Comparison of ENCODE assay signal across 10 cellular contexts in the genomic region with DNA sequence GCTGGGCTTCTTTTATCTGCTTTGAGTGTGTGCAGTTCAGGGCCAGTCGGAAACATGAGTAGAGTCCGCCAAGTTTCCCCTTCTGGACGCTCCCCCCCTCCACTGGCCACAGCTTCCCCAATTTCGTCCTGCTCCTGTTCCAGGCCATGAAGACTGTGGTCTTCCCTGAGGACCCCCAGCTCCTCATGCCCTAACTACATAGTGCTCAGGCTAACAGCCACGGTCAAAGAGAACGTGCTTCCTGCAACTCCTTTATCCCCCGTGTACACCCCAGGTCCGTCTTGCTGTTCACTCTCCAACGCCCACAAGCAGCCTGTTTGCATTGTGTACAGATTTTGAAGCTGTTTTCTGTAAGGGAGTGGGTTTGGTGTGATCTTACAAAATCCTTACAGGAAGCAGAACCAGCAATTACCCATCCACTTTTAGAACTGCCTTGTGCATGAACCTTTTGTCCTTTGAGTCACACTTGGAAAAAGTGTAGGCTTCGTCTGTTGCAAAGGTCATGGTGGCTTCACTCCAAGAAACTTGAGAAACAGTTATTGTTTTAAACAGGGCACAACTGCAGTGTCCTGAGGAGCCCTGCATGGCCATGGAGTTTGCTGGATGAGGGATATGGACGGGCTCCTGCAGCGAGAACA.
DNase-seq lines count a peak whose midpoint lies in the region; ATAC-seq and TF ChIP-seq lines count a peak whose summit lies in the region.
"Had no signal": no experiment of that assay in that cellular context is flagged by ENCODE, and none has a peak within 500 bp of the region (broad histone marks: within the 10 kb centered on the region; RNA-seq: fewer than 3 reads in every experiment).

No MANE protein-coding gene starts in this region.

- DNase-seq in MG63 (peak; percentile 21), cardiac fibroblast (ENCODE audit: low read depth in 2 of 2) (peak; percentile 78 to 94), left kidney (ENCODE audit: low read depth, low spot score) (peak; percentile 39), stromal cell of bone marrow (ENCODE audit: low read depth) (peak; percentile 78), SW 1271 (lab: John Stamatoyannopoulos, UW) (no peak)
- DNase-seq: activated naive CD4-positive, alpha-beta T cell; NCI-H82; WERI-Rb-1 had no signal

- H3K36me3 ChIP-seq in MG63, result no peaks in the 10 kb centered on the region
- H3K36me3 ChIP-seq: WERI-Rb-1 had no signal

- TF ChIP-seq CTCF in cardiac fibroblast (IDR thresholded peaks at IDR 0.05; ENCODE audit: low read depth, low read length), result no peak

- H3K27me3 ChIP-seq in MG63, result no peaks in the 10 kb centered on the region

- no peak for ATAC-seq in SK-N-SH treated with all-trans-retinoic acid at 6 μM for 48 hours
- no peak for ATAC-seq in HG03196 (IDR thresholded peaks at IDR 0.05; ENCODE audit: unreplicated experiment)

- H3K9me3 ChIP-seq in MG63, result peaks cover 20% of the 10 kb centered on the region

- H3K4me3 ChIP-seq in MG63, result no peak overlapping the region
- H3K4me3 ChIP-seq in cardiac fibroblast (replicated peaks in 1 of 2; ENCODE audit: low read depth in 2 of 2, low read length in 2 of 2), result no peak overlapping the region

TF ChIP-seq in SK-N-SH treated with all-trans-retinoic acid at 6 μM for 48 hours, 23 proteins besides CTCF, POLR2A, EP300 and RAD21:
- TF ChIP-seq ESRRG (CRISPR knock-in tag; IDR thresholded peaks at IDR 0.05) (no peak), ZFP3 (CRISPR knock-in tag; IDR thresholded peaks at IDR 0.05) (no peak), ZNF565 (CRISPR knock-in tag; conservative IDR thresholded peaks at IDR 0.05; ENCODE audit: low read depth) (no peak), GLIS3 (CRISPR knock-in tag; IDR thresholded peaks at IDR 0.05) (no peak), ZNF8 (CRISPR knock-in tag; IDR thresholded peaks at IDR 0.05) (no peak), CSDC2 (CRISPR knock-in tag; IDR thresholded peaks at IDR 0.05) (no peak), ARNTL (CRISPR knock-in tag; IDR thresholded peaks at IDR 0.05; ENCODE audit: borderline replicate concordance, low read depth) (no peak), TCF4 (CRISPR knock-in tag; IDR thresholded peaks at IDR 0.05; ENCODE audit: borderline replicate concordance) (no peak), SNAI2 (CRISPR knock-in tag; IDR thresholded peaks at IDR 0.05) (no peak), ZFP30 (CRISPR knock-in tag; IDR thresholded peaks at IDR 0.05) (no peak), ZNF70 (CRISPR knock-in tag; IDR thresholded peaks at IDR 0.05) (no peak), OSR1 (CRISPR knock-in tag; IDR thresholded peaks at IDR 0.05) (no peak), PPARA (CRISPR knock-in tag; IDR thresholded peaks at IDR 0.05; ENCODE audit: borderline replicate concordance) (no peak), ISL1 (CRISPR knock-in tag; IDR thresholded peaks at IDR 0.05) (no peak)
- TF ChIP-seq, protein P1, sequence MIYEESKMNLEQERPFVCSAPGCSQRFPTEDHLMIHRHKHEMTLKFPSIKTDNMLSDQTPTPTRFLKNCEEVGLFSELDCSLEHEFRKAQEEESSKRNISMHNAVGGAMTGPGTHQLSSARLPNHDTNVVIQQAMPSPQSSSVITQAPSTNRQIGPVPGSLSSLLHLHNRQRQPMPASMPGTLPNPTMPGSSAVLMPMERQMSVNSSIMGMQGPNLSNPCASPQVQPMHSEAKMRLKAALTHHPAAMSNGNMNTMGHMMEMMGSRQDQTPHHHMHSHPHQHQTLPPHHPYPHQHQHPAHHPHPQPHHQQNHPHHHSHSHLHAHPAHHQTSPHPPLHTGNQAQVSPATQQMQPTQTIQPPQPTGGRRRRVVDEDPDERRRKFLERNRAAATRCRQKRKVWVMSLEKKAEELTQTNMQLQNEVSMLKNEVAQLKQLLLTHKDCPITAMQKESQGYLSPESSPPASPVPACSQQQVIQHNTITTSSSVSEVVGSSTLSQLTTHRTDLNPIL (CRISPR knock-in tag; IDR thresholded peaks at IDR 0.05; ENCODE audit: low read depth), result no peak
- TF ChIP-seq, protein P2, sequence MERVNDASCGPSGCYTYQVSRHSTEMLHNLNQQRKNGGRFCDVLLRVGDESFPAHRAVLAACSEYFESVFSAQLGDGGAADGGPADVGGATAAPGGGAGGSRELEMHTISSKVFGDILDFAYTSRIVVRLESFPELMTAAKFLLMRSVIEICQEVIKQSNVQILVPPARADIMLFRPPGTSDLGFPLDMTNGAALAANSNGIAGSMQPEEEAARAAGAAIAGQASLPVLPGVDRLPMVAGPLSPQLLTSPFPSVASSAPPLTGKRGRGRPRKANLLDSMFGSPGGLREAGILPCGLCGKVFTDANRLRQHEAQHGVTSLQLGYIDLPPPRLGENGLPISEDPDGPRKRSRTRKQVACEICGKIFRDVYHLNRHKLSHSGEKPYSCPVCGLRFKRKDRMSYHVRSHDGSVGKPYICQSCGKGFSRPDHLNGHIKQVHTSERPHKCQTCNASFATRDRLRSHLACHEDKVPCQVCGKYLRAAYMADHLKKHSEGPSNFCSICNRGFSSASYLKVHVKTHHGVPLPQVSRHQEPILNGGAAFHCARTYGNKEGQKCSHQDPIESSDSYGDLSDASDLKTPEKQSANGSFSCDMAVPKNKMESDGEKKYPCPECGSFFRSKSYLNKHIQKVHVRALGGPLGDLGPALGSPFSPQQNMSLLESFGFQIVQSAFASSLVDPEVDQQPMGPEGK (CRISPR knock-in tag; IDR thresholded peaks at IDR 0.05; ENCODE audit: borderline replicate concordance), result no peak
TF ChIP-seq in SK-N-SH treated with all-trans-retinoic acid at 6 μM for 48 hours: peak in this region for 0.

Comparison
In these comparisons a context has a peak if more than half of its experiments do, and no peak if none do; other contexts are left out.
1. DNase-seq: peak in MG63 (single experiment), cardiac fibroblast (2 of 2), left kidney (single experiment) and stromal cell of bone marrow (single experiment); none in SW 1271 (0 of 2).